Comparison of ENCODE assay signal across 8 cellular contexts in the genomic region with DNA sequence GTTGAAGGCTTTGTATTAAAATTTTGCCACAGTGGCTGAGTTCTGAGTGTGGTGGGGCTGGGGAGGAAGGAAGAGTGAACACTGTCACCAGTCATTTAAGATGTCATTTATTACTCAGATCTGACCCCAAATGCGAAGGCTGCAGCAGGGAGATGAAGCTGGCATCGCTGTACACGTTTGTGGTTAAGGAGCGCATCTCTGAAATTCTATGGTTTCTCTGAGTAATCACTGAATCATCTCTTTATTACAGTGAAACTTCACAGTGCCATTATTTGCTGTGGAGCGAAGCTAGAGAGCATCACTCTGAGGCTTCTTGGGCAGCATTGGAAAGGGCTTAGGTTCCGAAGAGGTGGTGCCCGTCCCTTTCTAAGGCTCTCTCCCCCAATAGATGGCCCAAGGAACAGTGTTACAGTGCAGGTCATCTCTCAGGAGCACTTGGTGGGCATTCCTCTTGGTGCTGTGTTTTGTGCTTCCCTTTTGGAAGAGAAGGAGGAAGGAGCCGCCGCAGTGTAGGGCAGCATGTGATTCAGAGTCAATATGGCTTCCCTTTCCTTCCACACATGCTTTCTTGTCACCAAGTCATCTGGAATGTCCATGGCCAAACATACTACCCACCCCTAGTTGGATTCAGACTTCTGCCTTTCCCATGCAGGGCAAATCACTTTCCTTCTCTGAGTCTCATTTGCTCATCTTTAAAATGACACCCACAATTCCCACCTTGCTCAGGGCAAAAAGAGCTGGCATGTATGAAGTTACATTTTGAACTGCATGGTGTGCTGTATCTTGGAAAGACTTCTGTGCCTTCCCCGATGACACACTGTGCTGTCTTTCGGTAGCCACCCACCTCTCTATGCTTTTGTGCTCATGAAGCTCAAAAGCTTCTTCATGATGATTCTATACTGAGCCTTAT. TPM values are rescaled to one million over a fixed set of nuclear protein-coding genes. Genes with fewer than 3 reads are reported as not detected.
A peak's percentile ranks its signal among the peaks of the same experiment; 100 is the strongest.
DNase-seq lines count a peak whose midpoint lies in the region; ATAC-seq and TF ChIP-seq lines count a peak whose summit lies in the region.

No MANE protein-coding gene starts in this region.

- H3K27ac Mint-ChIP-seq in chondrocyte (ENCODE audit: unreplicated experiment) = peak overlapping the region; percentile 84
- no peak overlapping the region for H3K27ac Mint-ChIP-seq in Caco-2 (ENCODE audit: unreplicated experiment)

- H3K36me3 Mint-ChIP-seq in chondrocyte (ENCODE audit: low read depth) = no peaks in the 10 kb centered on the region
- H3K36me3 Mint-ChIP-seq in Caco-2 (ENCODE audit: insufficient read depth, unreplicated experiment) = no peaks in the 10 kb centered on the region

- no peak overlapping the region for H3K4me3 Mint-ChIP-seq in chondrocyte (ENCODE audit: unreplicated experiment)
- no peak overlapping the region for H3K4me3 Mint-ChIP-seq in Caco-2 (ENCODE audit: unreplicated experiment)

- intact Hi-C loops in Caco-2 (cut with micrococcal nuclease; ENCODE audit: unreplicated experiment) = no loop called here

- no peaks in the 10 kb centered on the region for H3K9me3 ChIP-seq in Caco-2

- POLR2A ChIA-PET in Caco-2 (lab: Charles Lee) = no interaction called here

- H3K4me3 ChIP-seq in Caco-2 (ENCODE audit: low read depth, low read length) = no peak overlapping the region

- peak; percentile 44 for DNase-seq in activated CD4-positive, alpha-beta T cell treated with anti-CD3 and anti-CD28 coated beads for 1 hour
- DNase-seq in chondrocyte (ENCODE audit: low spot score) (no peak), GM13976 (ENCODE audit: low spot score) (no peak), left lobe of liver (ENCODE audit: low spot score) (no peak), Caco-2 (no peak)
- DNase-seq in stimulated activated CD4-positive, alpha-beta T cell treated with anti-CD3 and anti-CD28 coated beads, Interleukin-2, amount 100 ng/mL, for 48 hours = peak; percentile 48 to 56

- H3K27me3 Mint-ChIP-seq in chondrocyte (ENCODE audit: low read depth) (no peaks in the 10 kb centered on the region), Caco-2 (ENCODE audit: insufficient read depth, unreplicated experiment) (peaks cover 11% of the 10 kb centered on the region)

- H3K4me1 ChIP-seq in Caco-2 = no peaks in the 10 kb centered on the region

- TF ChIP-seq CTCF in chondrocyte (IDR thresholded peaks at IDR 0.05) (no peak), GM13976 (IDR thresholded peaks at IDR 0.05; ENCODE audit: borderline replicate concordance, control extremely low read depth, extremely low read depth, insufficient read depth, missing control alignments) (no peak), Caco-2 (IDR thresholded peaks at IDR 0.05; ENCODE audit: insufficient read depth in 1 of 2, low read depth in 1 of 2, low read length in 1 of 2, severe bottlenecking in 1 of 2, unreplicated experiment in 1 of 2) (no peak)

- no TSS peak for BruUV-seq in Caco-2 (replicated peaks; lab: Mats Ljungman, UMichigan)

- CTCF ChIA-PET in Caco-2 (lab: Charles Lee) = no interaction called here

- in situ Hi-C loops in GM13976 (cut with MboI; ENCODE audit: low sequenced_read_pairs, unreplicated experiment) = loop anchor here (25.0 kb wide), 1 partner anchor 821 kb away; no protein-coding TSS in a partner anchor

- H3K4me1 Mint-ChIP-seq in chondrocyte (ENCODE audit: low read depth) = peaks cover 25% of the 10 kb centered on the region
- no peaks in the 10 kb centered on the region for H3K4me1 Mint-ChIP-seq in Caco-2 (ENCODE audit: low read depth, unreplicated experiment)

- no peaks in the 10 kb centered on the region for H3K27me3 ChIP-seq in Caco-2 (replicated peaks; ENCODE audit: control insufficient read depth, insufficient read depth, low read length)

- peak; percentile 65 for ATAC-seq in GM18858 (IDR thresholded peaks at IDR 0.05; ENCODE audit: unreplicated experiment)
- ATAC-seq in HG03280 (IDR thresholded peaks at IDR 0.05; ENCODE audit: unreplicated experiment) = peak; percentile 49
- ATAC-seq in left lobe of liver = no peak

- H3K9me3 Mint-ChIP-seq in chondrocyte (ENCODE audit: low read depth) (peaks cover 4% of the 10 kb centered on the region), Caco-2 (ENCODE audit: unreplicated experiment) (no peaks in the 10 kb centered on the region)

- no peaks in the 10 kb centered on the region for H3K36me3 ChIP-seq in Caco-2 (ENCODE audit: control insufficient read depth, insufficient read depth, low read length)

RNA-seq across cellular contexts. Expression of a gene that starts 9.3 kb away (rescaled TPM):
- total RNA-seq in chondrocyte (not detected in 3 replicates), left lobe of liver (not detected), Caco-2 (2022) (not detected in 2 replicates)

RNA-seq across cellular contexts. Expression of a gene that starts 33.7 kb away (rescaled TPM):
- total RNA-seq in chondrocyte (not detected in 3 replicates), left lobe of liver (not detected), Caco-2 (2022) (not detected in 2 replicates)

Comparison
In these comparisons a context has a peak if more than half of its experiments do, and no peak if none do; other contexts are left out.
1. DNase-seq: peak in activated CD4-positive, alpha-beta T cell treated with anti-CD3 and anti-CD28 coated beads for 1 hour (single experiment) and stimulated activated CD4-positive, alpha-beta T cell treated with anti-CD3 and anti-CD28 coated beads, Interleukin-2, amount 100 ng/mL, for 48 hours (2 of 2); none in chondrocyte (single experiment), GM13976 (single experiment), left lobe of liver (single experiment) and Caco-2 (0 of 2).